ENCODE assay signal across 10 cellular contexts in the genomic region with DNA sequence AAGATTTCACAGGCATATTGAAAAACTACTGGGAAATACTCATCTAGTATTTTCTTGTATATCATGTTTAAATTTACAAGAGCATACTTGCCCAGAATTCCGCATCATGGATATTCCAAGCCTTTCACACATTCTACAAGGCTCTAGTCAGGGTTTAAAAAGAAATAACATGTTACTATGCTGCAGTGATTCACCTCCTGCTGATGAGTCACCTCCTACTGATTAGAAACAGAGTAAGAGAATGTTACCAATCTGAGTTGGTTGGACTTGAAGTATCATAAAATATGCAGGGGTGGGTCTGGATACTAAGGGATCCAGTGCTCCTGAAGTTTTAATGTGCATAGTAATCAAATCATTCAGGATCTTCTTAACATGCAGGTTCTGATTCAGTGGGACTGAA.
A peak's percentile ranks its signal among the peaks of the same experiment; 100 is the strongest.
DNase-seq lines count a peak whose midpoint lies in the region; ATAC-seq, FAIRE-seq and TF ChIP-seq lines count a peak whose summit lies in the region.
"Had no signal": no experiment of that assay in that cellular context is flagged by ENCODE, and none has a peak within 500 bp of the region (broad histone marks: within the 10 kb centered on the region; RNA-seq: fewer than 3 reads in every experiment).

No MANE protein-coding gene starts in this region.

- no peaks in the 10 kb centered on the region for H3K27me3 ChIP-seq in endodermal cell (ENCODE audit: control insufficient read depth, insufficient read depth, low read length, poor library complexity, severe bottlenecking)

- 91% methylated on average over 1 of the region's 1 CpG; no CpG with 5 or more reads in 1 of the 2 experiments for WGBS in endodermal cell (ENCODE audit: insufficient coverage in 1 of 2, insufficient read length in 1 of 2), 2 experiments

- H3K4me3 ChIP-seq in endodermal cell (ENCODE audit: low read length), result no peak overlapping the region

- no peaks in the 10 kb centered on the region for H3K9me3 ChIP-seq in endodermal cell (ENCODE audit: control insufficient read depth, low read length)

- H3K4me1 Mint-ChIP-seq in endodermal cell, result peaks cover 58% of the 10 kb centered on the region

- peaks cover 52% of the 10 kb centered on the region for H3K4me1 ChIP-seq in endodermal cell (ENCODE audit: control insufficient read depth, insufficient read depth, low read length)

- no peak for ATAC-seq in HG03354 (IDR thresholded peaks at IDR 0.05; ENCODE audit: poor library complexity, severe bottlenecking, unreplicated experiment)
- no peak for ATAC-seq in GM18867 (IDR thresholded peaks at IDR 0.05; ENCODE audit: unreplicated experiment)

- no peaks in the 10 kb centered on the region for H3K36me3 ChIP-seq in endodermal cell (ENCODE audit: control insufficient read depth, insufficient read depth, low read length)

- no peaks in the 10 kb centered on the region for H3K9me3 Mint-ChIP-seq in endodermal cell

- peak overlapping the region; percentile 19 for H3K27ac Mint-ChIP-seq in endodermal cell

- no peak for TF ChIP-seq CTCF in endodermal cell (conservative IDR thresholded peaks at IDR 0.05)
- no peak for TF ChIP-seq CTCF in D721Med (IDR thresholded peaks at IDR 0.05; ENCODE audit: insufficient read depth, missing control alignments)

- no peak overlapping the region for H3K9ac ChIP-seq in endodermal cell (ENCODE audit: extremely low read depth, low read length, poor library complexity, severe bottlenecking)

- no peak for FAIRE-seq in D721Med (lab: Jason Lieb, UNC)

- H3K27ac ChIP-seq in endodermal cell (ENCODE audit: low read depth, low read length), result no peak overlapping the region

- no peak overlapping the region for H3K4me3 Mint-ChIP-seq in endodermal cell

- DNase-seq in AG20443 (ENCODE audit: low spot score), result peak; percentile 82
- peak; percentile 90 for DNase-seq in NCI-H226
- DNase-seq in endodermal cell, result no peak
- peak; percentile 86 for DNase-seq in non-pigmented ciliary epithelial cell (ENCODE audit: low read depth)
- DNase-seq in D721Med (ENCODE audit: insufficient read length, low spot score), result no peak
- DNase-seq in COLO668 (lab: John Stamatoyannopoulos, UW; ENCODE audit: unreplicated experiment), result no peak
- DNase-seq: DMS153, NCI-H187 treated with DMSO at 0.1 percent for 48 hours had no signal

- no peaks in the 10 kb centered on the region for H3K27me3 Mint-ChIP-seq in endodermal cell (ENCODE audit: insufficient read depth)

- peaks cover 2% of the 10 kb centered on the region for H3K36me3 Mint-ChIP-seq in endodermal cell (ENCODE audit: low read depth)

Comparison
In these comparisons a context has a peak if more than half of its experiments do, and no peak if none do; other contexts are left out.
1. DNase-seq: peak in AG20443 (single experiment), NCI-H226 (single experiment) and non-pigmented ciliary epithelial cell (single experiment); none in endodermal cell (single experiment), D721Med (single experiment) and COLO668 (single experiment).